ENCODE assay signal across 8 cellular contexts in the genomic region with DNA sequence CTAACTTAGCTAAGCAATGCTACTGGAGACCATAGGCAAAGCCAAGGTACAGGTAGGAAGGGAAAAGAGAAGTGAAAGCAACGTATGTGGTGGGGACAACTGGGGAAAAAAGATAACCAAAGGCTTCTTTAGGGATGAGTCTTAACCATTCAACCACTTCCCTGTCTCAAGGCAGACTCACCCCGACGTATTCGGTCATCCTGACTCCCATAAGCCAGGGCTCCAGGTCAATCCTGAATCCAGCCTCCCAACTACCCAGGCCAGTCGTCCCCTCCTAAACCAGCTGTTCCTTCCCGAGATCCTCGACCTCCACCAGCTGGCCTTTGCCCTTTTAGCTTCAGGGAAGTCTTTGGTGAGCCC.
DNase-seq lines count a peak whose midpoint lies in the region; TF ChIP-seq lines count a peak whose summit lies in the region.

No MANE protein-coding gene starts in this region.

- H3K27me3 ChIP-seq in duodenal mucosa (ENCODE audit: control insufficient read depth in 1 of 2, insufficient read depth in 2 of 2, low read length in 2 of 2) (no peaks in the 10 kb centered on the region), muscle layer of duodenum (ENCODE audit: low read depth, low read length) (no peaks in the 10 kb centered on the region)

- H3K4me3 ChIP-seq in GM12875 (ENCODE audit: low read depth, low read length) (peak overlapping the region; percentile 88), duodenal mucosa (ENCODE audit: low read depth in 1 of 2, low read length in 2 of 2) (peak overlapping the region; percentile 96 to 99), muscle layer of duodenum (ENCODE audit: low read depth in 1 of 2, low read length in 2 of 2) (peak overlapping the region; percentile 93 to 96)

- peak overlapping the region; percentile 88 to 98 for H3K9ac ChIP-seq in duodenal mucosa (ENCODE audit: low read depth in 1 of 2, low read length in 2 of 2)

- H3K36me3 ChIP-seq in duodenal mucosa (ENCODE audit: control insufficient read depth in 1 of 2, insufficient read depth in 2 of 2, low read length in 2 of 2) = peaks cover 20 to 24% of the 10 kb centered on the region in 2 donors
- H3K36me3 ChIP-seq in muscle layer of duodenum (ENCODE audit: control insufficient read depth in 1 of 2, insufficient read depth in 2 of 2, low read length in 2 of 2) = peaks cover 19 to 23% of the 10 kb centered on the region in 2 donors

- H3K27ac ChIP-seq in duodenal mucosa (ENCODE audit: low read depth, low read length) = peak overlapping the region; percentile 30
- H3K27ac ChIP-seq in muscle layer of duodenum (ENCODE audit: low read length) = peak overlapping the region; percentile 90

- H3K4me1 ChIP-seq in duodenal mucosa (ENCODE audit: control insufficient read depth in 1 of 2, insufficient read depth in 2 of 2, low read length in 2 of 2) (peaks cover 26 to 31% of the 10 kb centered on the region in 2 donors), muscle layer of duodenum (ENCODE audit: control insufficient read depth in 1 of 2, insufficient read depth in 2 of 2, low read length in 2 of 2) (peaks cover 12 to 23% of the 10 kb centered on the region in 2 donors)

- DNase-seq in HCEC 1CT = peak; percentile 36
- peak; percentile 6 for DNase-seq in NCI-H226
- no peak for DNase-seq in NCI-H128 (lab: John Stamatoyannopoulos, UW; ENCODE audit: unreplicated experiment)
- DNase-seq in SKM-1 (lab: John Stamatoyannopoulos, UW; ENCODE audit: unreplicated experiment) = no peak
- no peak for DNase-seq in activated CD4-positive, CD25-positive, alpha-beta regulatory T cell treated with anti-CD3 and anti-CD28 coated beads, Interleukin-2, amount 50 U/mL, for 72 hours

- H3K9me3 ChIP-seq in duodenal mucosa (ENCODE audit: control insufficient read depth in 1 of 2, low read length in 2 of 2) (no peaks in the 10 kb centered on the region), muscle layer of duodenum (ENCODE audit: control insufficient read depth in 1 of 2, low read length in 2 of 2) (no peaks in the 10 kb centered on the region)

- TF ChIP-seq CTCF in GM12875 (IDR thresholded peaks at IDR 0.05; ENCODE audit: borderline replicate concordance, insufficient read depth, low read depth, low read length) = no peak

Comparison
In these comparisons a context has a peak if more than half of its experiments do, and no peak if none do; other contexts are left out.
1. DNase-seq: peak in HCEC 1CT (single experiment) and NCI-H226 (single experiment); none in NCI-H128 (single experiment), SKM-1 (single experiment) and activated CD4-positive, CD25-positive, alpha-beta regulatory T cell treated with anti-CD3 and anti-CD28 coated beads, Interleukin-2, amount 50 U/mL, for 72 hours (single experiment).
2. Peak in every context shown above with its lines, with median percentiles within 50 percentile points of each other: H3K4me3 ChIP-seq.